In the genomic region with DNA sequence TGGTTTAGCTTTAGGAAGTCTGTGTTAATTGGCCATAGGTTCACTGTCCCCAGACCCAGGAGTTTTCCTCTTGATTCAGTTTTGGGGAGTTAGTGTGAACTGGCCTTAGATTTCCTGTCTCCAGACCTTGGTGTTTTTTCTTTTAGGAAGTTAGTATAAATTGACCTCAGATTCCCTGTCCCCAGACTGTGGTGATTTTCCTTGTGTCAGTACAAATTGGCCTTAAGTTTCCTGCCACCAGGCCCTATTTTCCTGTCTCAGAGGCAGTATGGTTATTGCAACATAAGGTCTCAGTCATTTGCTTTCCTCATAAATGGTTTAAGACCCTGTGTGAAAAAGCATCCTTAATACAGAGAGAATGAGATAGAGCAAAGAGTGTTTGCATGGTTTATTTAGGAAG, we compare ENCODE assay signal across 1 cellular context.
TF ChIP-seq lines count a peak whose summit lies in the region.

No MANE protein-coding gene starts in this region.

TF ChIP-seq in IMR-90, 13 proteins besides CTCF, POLR2A, EP300 and RAD21:
- TF ChIP-seq, protein P1, sequence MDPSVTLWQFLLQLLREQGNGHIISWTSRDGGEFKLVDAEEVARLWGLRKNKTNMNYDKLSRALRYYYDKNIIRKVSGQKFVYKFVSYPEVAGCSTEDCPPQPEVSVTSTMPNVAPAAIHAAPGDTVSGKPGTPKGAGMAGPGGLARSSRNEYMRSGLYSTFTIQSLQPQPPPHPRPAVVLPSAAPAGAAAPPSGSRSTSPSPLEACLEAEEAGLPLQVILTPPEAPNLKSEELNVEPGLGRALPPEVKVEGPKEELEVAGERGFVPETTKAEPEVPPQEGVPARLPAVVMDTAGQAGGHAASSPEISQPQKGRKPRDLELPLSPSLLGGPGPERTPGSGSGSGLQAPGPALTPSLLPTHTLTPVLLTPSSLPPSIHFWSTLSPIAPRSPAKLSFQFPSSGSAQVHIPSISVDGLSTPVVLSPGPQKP (IDR thresholded peaks at IDR 0.05; ENCODE audit: borderline replicate concordance, low read depth, low read length), result no peak
- TF ChIP-seq MAFK (IDR thresholded peaks at IDR 0.05; ENCODE audit: low read depth, low read length), result peak; percentile 72
